29 cellular contexts compared by ENCODE assay signal in the genomic region with DNA sequence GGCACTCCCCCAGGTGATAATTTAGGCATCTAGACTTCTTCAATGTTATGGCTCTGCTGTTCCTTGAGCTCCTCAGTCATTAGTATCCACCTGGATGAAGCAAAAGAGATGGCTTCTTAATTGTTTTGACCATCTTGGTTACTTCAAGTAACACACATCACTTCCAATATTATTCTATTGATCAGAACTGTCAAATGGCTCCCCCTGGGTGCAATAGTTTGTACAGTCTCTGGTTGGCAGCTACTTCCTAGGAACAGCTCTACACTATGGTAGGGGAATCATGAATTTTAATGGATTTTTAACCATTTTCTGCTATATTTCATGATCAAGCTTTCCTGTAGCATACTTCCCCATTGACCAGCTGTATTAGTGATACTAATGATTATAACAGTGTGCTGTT.
DNase-seq lines count a peak whose midpoint lies in the region; ATAC-seq and TF ChIP-seq lines count a peak whose summit lies in the region.
"Had no signal": no experiment of that assay in that cellular context is flagged by ENCODE, and none has a peak within 500 bp of the region (broad histone marks: within the 10 kb centered on the region; RNA-seq: fewer than 3 reads in every experiment).

No MANE protein-coding gene starts in this region.

- H3K4me1 ChIP-seq in OCI-LY3 (ENCODE audit: low read length) = peaks cover 6% of the 10 kb centered on the region
- no peaks in the 10 kb centered on the region for H3K4me1 ChIP-seq in psoas muscle
- H3K4me1 ChIP-seq: adrenal gland, heart right ventricle, lower lobe of right lung, parathyroid adenoma, right lobe of liver, testis, uterus had no signal

- no peak overlapping the region for H3K4me3 Mint-ChIP-seq in activated CD4-positive, alpha-beta T cell treated with anti-CD3 and anti-CD28 coated beads for 36 hours
- H3K4me3 Mint-ChIP-seq in activated CD4-positive, alpha-beta T cell treated with anti-CD3 and anti-CD28 coated beads, Interleukin-2, amount 10 ng/mL, durations not matched to agents 24 days and 14 days = no peak overlapping the region
- H3K4me3 Mint-ChIP-seq in endothelial cell (ENCODE audit: unreplicated experiment) = no peak overlapping the region
- H3K4me3 Mint-ChIP-seq in mesothelial cell of epicardium = no peak overlapping the region
- H3K4me3 Mint-ChIP-seq: B cell, brain, neural crest cell had no signal

- no peak overlapping the region for H3K9ac ChIP-seq in OCI-LY3 (ENCODE audit: low read length)
- H3K9ac ChIP-seq: parathyroid adenoma had no signal

- H3K4me3 ChIP-seq in OCI-LY3 (ENCODE audit: low read length) (no peak overlapping the region), psoas muscle (no peak overlapping the region)
- H3K4me3 ChIP-seq: adrenal gland, heart right ventricle, lower lobe of right lung, right lobe of liver, testis, uterus had no signal

- H3K27ac ChIP-seq in OCI-LY3 (ENCODE audit: low read length) = no peak overlapping the region
- H3K27ac ChIP-seq in psoas muscle = no peak overlapping the region
- H3K27ac ChIP-seq: adrenal gland, epithelial cell of prostate, heart right ventricle, lower lobe of right lung, parathyroid adenoma, right lobe of liver, testis, uterus had no signal

- H3K36me3 ChIP-seq in OCI-LY3 (replicated peaks; ENCODE audit: low read depth, low read length) = no peaks in the 10 kb centered on the region
- H3K36me3 ChIP-seq in psoas muscle (ENCODE audit: insufficient read depth in 1 of 2, low read depth in 1 of 2) = no peaks in the 10 kb centered on the region
- H3K36me3 ChIP-seq: adrenal gland, heart right ventricle, lower lobe of right lung, right lobe of liver had no signal

- H3K36me3 Mint-ChIP-seq in activated CD4-positive, alpha-beta T cell treated with anti-CD3 and anti-CD28 coated beads for 36 hours (ENCODE audit: low read depth) = no peaks in the 10 kb centered on the region
- H3K36me3 Mint-ChIP-seq in activated CD4-positive, alpha-beta T cell treated with anti-CD3 and anti-CD28 coated beads, Interleukin-2, amount 10 ng/mL, durations not matched to agents 24 days and 14 days (ENCODE audit: low read depth) = no peaks in the 10 kb centered on the region
- no peaks in the 10 kb centered on the region for H3K36me3 Mint-ChIP-seq in endothelial cell (ENCODE audit: low read depth, unreplicated experiment)
- H3K36me3 Mint-ChIP-seq in mesothelial cell of epicardium = no peaks in the 10 kb centered on the region
- H3K36me3 Mint-ChIP-seq: brain had no signal

- H4K20me1 ChIP-seq in OCI-LY3 (ENCODE audit: insufficient read depth, low read length) = no peaks in the 10 kb centered on the region

- no peak overlapping the region for H3K27ac Mint-ChIP-seq in activated CD4-positive, alpha-beta T cell treated with anti-CD3 and anti-CD28 coated beads for 36 hours
- no peak overlapping the region for H3K27ac Mint-ChIP-seq in activated CD4-positive, alpha-beta T cell treated with anti-CD3 and anti-CD28 coated beads, Interleukin-2, amount 10 ng/mL, durations not matched to agents 24 days and 14 days
- H3K27ac Mint-ChIP-seq in endothelial cell (ENCODE audit: unreplicated experiment) (no peak overlapping the region), mesothelial cell of epicardium (no peak overlapping the region)
- H3K27ac Mint-ChIP-seq: B cell, brain had no signal

- H2AFZ ChIP-seq in OCI-LY3 (ENCODE audit: low read depth, low read length) = no peak overlapping the region
- H2AFZ ChIP-seq: parathyroid adenoma had no signal

- no peak for ATAC-seq in activated CD4-positive, alpha-beta T cell treated with anti-CD3 and anti-CD28 coated beads for 36 hours
- no peak for ATAC-seq in psoas muscle
- ATAC-seq: heart right ventricle, lower lobe of right lung, Panc1, right lobe of liver had no signal

- H3K4me1 Mint-ChIP-seq in activated CD4-positive, alpha-beta T cell treated with anti-CD3 and anti-CD28 coated beads for 36 hours = no peaks in the 10 kb centered on the region
- no peaks in the 10 kb centered on the region for H3K4me1 Mint-ChIP-seq in activated CD4-positive, alpha-beta T cell treated with anti-CD3 and anti-CD28 coated beads, Interleukin-2, amount 10 ng/mL, durations not matched to agents 24 days and 14 days
- H3K4me1 Mint-ChIP-seq in endothelial cell (ENCODE audit: unreplicated experiment) (no peaks in the 10 kb centered on the region), mesothelial cell of epicardium (peaks cover 11% of the 10 kb centered on the region)
- H3K4me1 Mint-ChIP-seq: B cell had no signal

- CTCF ChIA-PET in activated CD4-positive, alpha-beta T cell treated with anti-CD3 and anti-CD28 coated beads for 36 hours (lab: Charles Lee) = interaction anchor here (1.1 to 1.5 kb wide), 2 partner anchors 11 to 322 kb away, joined by 3 to 6 read pairs; no protein-coding TSS in a partner anchor

- H3K27me3 Mint-ChIP-seq in activated CD4-positive, alpha-beta T cell treated with anti-CD3 and anti-CD28 coated beads for 36 hours = peaks cover 12% of the 10 kb centered on the region
- peaks cover 6% of the 10 kb centered on the region for H3K27me3 Mint-ChIP-seq in activated CD4-positive, alpha-beta T cell treated with anti-CD3 and anti-CD28 coated beads, Interleukin-2, amount 10 ng/mL, durations not matched to agents 24 days and 14 days
- no peaks in the 10 kb centered on the region for H3K27me3 Mint-ChIP-seq in endothelial cell (ENCODE audit: unreplicated experiment)
- peaks cover 31% of the 10 kb centered on the region for H3K27me3 Mint-ChIP-seq in mesothelial cell of epicardium (ENCODE audit: low read depth)
- H3K27me3 Mint-ChIP-seq: brain had no signal

- no peaks in the 10 kb centered on the region for H3K9me3 Mint-ChIP-seq in activated CD4-positive, alpha-beta T cell treated with anti-CD3 and anti-CD28 coated beads for 36 hours (ENCODE audit: low read depth)
- no peaks in the 10 kb centered on the region for H3K9me3 Mint-ChIP-seq in activated CD4-positive, alpha-beta T cell treated with anti-CD3 and anti-CD28 coated beads, Interleukin-2, amount 10 ng/mL, durations not matched to agents 24 days and 14 days
- no peaks in the 10 kb centered on the region for H3K9me3 Mint-ChIP-seq in endothelial cell (ENCODE audit: unreplicated experiment)
- no peaks in the 10 kb centered on the region for H3K9me3 Mint-ChIP-seq in mesothelial cell of epicardium
- H3K9me3 Mint-ChIP-seq: brain had no signal

- H3K27me3 ChIP-seq in OCI-LY3 (ENCODE audit: low read depth, low read length) = no peaks in the 10 kb centered on the region
- no peaks in the 10 kb centered on the region for H3K27me3 ChIP-seq in psoas muscle (ENCODE audit: insufficient read depth in 3 of 3, low read length in 2 of 3)
- H3K27me3 ChIP-seq: adrenal gland, right lobe of liver, testis, uterus had no signal

- intact Hi-C loops in activated CD4-positive, alpha-beta T cell treated with anti-CD3 and anti-CD28 coated beads for 36 hours (cut with DNase I, micrococcal nuclease) = no loop called here
- intact Hi-C loops in activated CD4-positive, alpha-beta T cell treated with anti-CD3 and anti-CD28 coated beads, Interleukin-2, amount 10 ng/mL, durations not matched to agents 24 days and 14 days (cut with micrococcal nuclease) = no loop called here
- intact Hi-C loops in psoas muscle (cut with DNase I) = no loop called here

- H3K4me2 ChIP-seq in OCI-LY3 (ENCODE audit: low read length) = no peak overlapping the region

- no peaks in the 10 kb centered on the region for H3K79me2 ChIP-seq in OCI-LY3 (ENCODE audit: low read length)
- H3K79me2 ChIP-seq: parathyroid adenoma had no signal

- DNase-seq in activated CD4-positive, alpha-beta T cell treated with anti-CD3 and anti-CD28 coated beads for 36 hours = peak; percentile 6
- DNase-seq in activated CD4-positive, alpha-beta T cell treated with anti-CD3 and anti-CD28 coated beads, Interleukin-2, amount 10 ng/mL, durations not matched to agents 24 days and 14 days = no peak
- DNase-seq in endothelial cell (ENCODE audit: low spot score) = peak; percentile 30
- DNase-seq in T1000 (lab: John Stamatoyannopoulos, UW) = no peak
- no peak for DNase-seq in mesothelial cell of epicardium (ENCODE audit: low spot score in 2 of 2, unreplicated experiment in 2 of 2)
- no peak for DNase-seq in NCI-H226
- no peak for DNase-seq in psoas muscle
- DNase-seq: activated naive CD4-positive, alpha-beta T cell treated with Interleukin-2 at 50 U/mL for 16 hours; adrenal gland; GF-D8; heart right ventricle; KG1; lower lobe of right lung; MM.1S; NCI-H1417; NCI-H2029 treated with DMSO at 0.1 percent for 48 hours; NCI-H345; right lobe of liver; SIG-M5; stimulated activated naive CD4-positive, alpha-beta T cell; testis; uterus had no signal

- no peaks in the 10 kb centered on the region for H3K9me3 ChIP-seq in OCI-LY3 (ENCODE audit: insufficient read depth, low read length)
- no peaks in the 10 kb centered on the region for H3K9me3 ChIP-seq in psoas muscle
- H3K9me3 ChIP-seq: adrenal gland, heart right ventricle, lower lobe of right lung, right lobe of liver, testis, uterus had no signal

- POLR2A ChIA-PET in activated CD4-positive, alpha-beta T cell treated with anti-CD3 and anti-CD28 coated beads for 36 hours (lab: Charles Lee) = no interaction called here

- peak; percentile 54 for TF ChIP-seq CTCF in OCI-LY3 (IDR thresholded peaks at IDR 0.05; ENCODE audit: low read depth, low read length)
- no peak for TF ChIP-seq CTCF in endothelial cell (IDR thresholded peaks at IDR 0.05; ENCODE audit: unreplicated experiment)
- no peak for TF ChIP-seq CTCF in mesothelial cell of epicardium (IDR thresholded peaks at IDR 0.05; ENCODE audit: unreplicated experiment)
- TF ChIP-seq CTCF in psoas muscle (IDR thresholded peaks at IDR 0.05) = no peak

Comparison
In these comparisons a context has a peak if more than half of its experiments do, and no peak if none do; other contexts are left out.
1. DNase-seq: peak in activated CD4-positive, alpha-beta T cell treated with anti-CD3 and anti-CD28 coated beads for 36 hours (single experiment) and endothelial cell (single experiment); none in activated CD4-positive, alpha-beta T cell treated with anti-CD3 and anti-CD28 coated beads, Interleukin-2, amount 10 ng/mL, durations not matched to agents 24 days and 14 days (single experiment), T1000 (single experiment), mesothelial cell of epicardium (0 of 2), NCI-H226 (single experiment) and psoas muscle (0 of 2).